1 cellular context compared by ENCODE assay signal in genomic region chr18:9029131-9029530, GRCh38.
TF ChIP-seq lines count a peak whose summit lies in the region.

No MANE protein-coding gene starts in this region.

TF ChIP-seq in IMR-90, 13 proteins besides CTCF, POLR2A, EP300 and RAD21 (continued from another document):
- no peak for TF ChIP-seq MAFK (IDR thresholded peaks at IDR 0.05; ENCODE audit: low read depth, low read length)
- no peak for TF ChIP-seq CEBPB (IDR thresholded peaks at IDR 0.05; ENCODE audit: low read depth, low read length)
- TF ChIP-seq MAZ (IDR thresholded peaks at IDR 0.05; ENCODE audit: borderline replicate concordance, low read depth, low read length): no peak
- no peak for TF ChIP-seq USF2 (IDR thresholded peaks at IDR 0.05; ENCODE audit: low read depth, low read length)
- TF ChIP-seq NFE2L2 (IDR thresholded peaks at IDR 0.05; ENCODE audit: low read depth, low read length): no peak
- no peak for TF ChIP-seq CHD1 (IDR thresholded peaks at IDR 0.05; ENCODE audit: low read depth, low read length)
- no peak for TF ChIP-seq BHLHE40 (IDR thresholded peaks at IDR 0.05; ENCODE audit: low read depth, low read length)
- no peak for TF ChIP-seq ELK1 (IDR thresholded peaks at IDR 0.05; ENCODE audit: borderline replicate concordance, low read depth, low read length)
- TF ChIP-seq RCOR1 (IDR thresholded peaks at IDR 0.05; ENCODE audit: insufficient replicate concordance, low read length): no peak
- TF ChIP-seq SMC3 (IDR thresholded peaks at IDR 0.05; ENCODE audit: low read depth, low read length): no peak
- TF ChIP-seq RFX5 (IDR thresholded peaks at IDR 0.05; ENCODE audit: low read depth, low read length): no peak
- TF ChIP-seq MXI1 (IDR thresholded peaks at IDR 0.05; ENCODE audit: borderline replicate concordance, low read depth, low read length): no peak
